In the genomic region with DNA sequence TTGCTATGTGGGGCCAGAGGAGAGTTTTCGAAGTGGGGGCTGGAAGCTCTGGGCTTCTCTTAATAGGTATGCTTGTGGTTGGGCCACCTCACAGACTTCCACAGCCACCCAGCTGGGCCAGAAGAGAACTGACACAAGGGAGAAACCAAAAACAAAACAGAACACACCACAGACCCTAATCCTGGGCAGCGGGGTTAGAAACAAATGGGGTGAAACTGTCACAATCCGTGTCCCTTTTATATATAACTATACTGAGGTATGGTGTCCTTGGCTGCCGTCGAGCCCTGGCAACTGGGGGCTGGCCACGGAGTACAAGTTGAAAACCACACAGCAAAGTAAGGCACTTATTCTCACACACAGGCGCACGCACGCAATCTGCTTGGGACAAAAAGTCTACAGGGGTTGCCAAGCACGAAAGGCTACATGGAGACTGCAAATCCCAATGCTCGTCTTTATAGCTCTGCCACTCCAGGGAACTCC, we compare ENCODE assay signal across 10 cellular contexts.
DNase-seq lines count a peak whose midpoint lies in the region; ATAC-seq and TF ChIP-seq lines count a peak whose summit lies in the region.
"Had no signal": no experiment of that assay in that cellular context is flagged by ENCODE, and none has a peak within 500 bp of the region (broad histone marks: within the 10 kb centered on the region; RNA-seq: fewer than 3 reads in every experiment).

No MANE protein-coding gene starts in this region.

- POLR2A ChIA-PET in HEK293 (lab: Yijun Ruan, JAX) = interaction anchor here (1.0 to 1.8 kb wide), 5 partner anchors 14 to 78 kb away, joined by 3 to 9 read pairs (median 3); partner anchors contain the start of genes EFHC1 and TRAM2

- H3K9me3 Mint-ChIP-seq in nephron = no peaks in the 10 kb centered on the region

- H3K4me1 ChIP-seq in HEK293 (ENCODE audit: control insufficient read depth, insufficient read depth, low read length) = peaks cover 12% of the 10 kb centered on the region

- CTCF ChIA-PET in HEK293 (lab: Yijun Ruan, JAX) = interaction anchor here (0.7 to 3.3 kb wide), 5 partner anchors 9 to 100 kb away, joined by 3 to 20 read pairs (median 7); no protein-coding TSS in a partner anchor

- H3K36me3 ChIP-seq in HEK293 (ENCODE audit: control insufficient read depth in 2 of 2, insufficient read depth in 1 of 2, low read length in 2 of 2) = peaks cover 0 to 12% of the 10 kb centered on the region in 2 experiments; a peak in 1 of 3 replicates

- H3K9me3 ChIP-seq in HEK293 (ENCODE audit: control insufficient read depth, insufficient read depth, low read depth, low read length) = no peaks in the 10 kb centered on the region

- peaks cover 23% of the 10 kb centered on the region for H3K4me1 Mint-ChIP-seq in nephron

- DNase-seq in NAMALWA (ENCODE audit: low spot score) (peak; percentile 13), NCI-H345 treated with DMSO at 0.1 percent for 48 hours (lab: John Stamatoyannopoulos, UW; ENCODE audit: unreplicated experiment) (no peak), activated gamma-delta T cell treated with Interleukin-2 at 50 U/mL for 16 hours (no peak)
- no peak for DNase-seq in stimulated activated CD8-positive, alpha-beta memory T cell treated with anti-CD3 and anti-CD28 coated beads, Interleukin-4, amount 100 ng/mL, for 48 hours
- DNase-seq: islet precursor cell had no signal

- peak; percentile 64 for ATAC-seq in GM18517 (IDR thresholded peaks at IDR 0.05; ENCODE audit: unreplicated experiment)
- ATAC-seq in HG02610 (IDR thresholded peaks at IDR 0.05; ENCODE audit: unreplicated experiment) = no peak

- no peaks in the 10 kb centered on the region for H3K27me3 Mint-ChIP-seq in nephron (ENCODE audit: low read depth)
- H3K27me3 Mint-ChIP-seq: activated naive CD8-positive, alpha-beta T cell had no signal

- peak overlapping the region in 2 of 3 experiments; percentile 22 to 24 for H3K27ac Mint-ChIP-seq in nephron
- H3K27ac Mint-ChIP-seq: activated naive CD8-positive, alpha-beta T cell had no signal

- H3K36me3 Mint-ChIP-seq in nephron (ENCODE audit: low read depth) = peaks cover 31% of the 10 kb centered on the region

- no peak overlapping the region for H3K4me3 ChIP-seq in HEK293 (ENCODE audit: low read depth, low read length)

- TF ChIP-seq CTCF in HEK293 (tag by site-specific recombination; IDR thresholded peaks at IDR 0.05) (no peak), nephron (IDR thresholded peaks at IDR 0.05; ENCODE audit: unreplicated experiment in 3 of 3) (no peak)

- no peak overlapping the region for H3K4me3 Mint-ChIP-seq in nephron
- H3K4me3 Mint-ChIP-seq: activated naive CD8-positive, alpha-beta T cell had no signal

- no peak overlapping the region for H3K27ac ChIP-seq in HEK293 (ENCODE audit: extremely low read depth, low read depth, low read length)

TF ChIP-seq in HEK293, 187 proteins besides CTCF, POLR2A, EP300 and RAD21:
- TF ChIP-seq, protein P1, sequence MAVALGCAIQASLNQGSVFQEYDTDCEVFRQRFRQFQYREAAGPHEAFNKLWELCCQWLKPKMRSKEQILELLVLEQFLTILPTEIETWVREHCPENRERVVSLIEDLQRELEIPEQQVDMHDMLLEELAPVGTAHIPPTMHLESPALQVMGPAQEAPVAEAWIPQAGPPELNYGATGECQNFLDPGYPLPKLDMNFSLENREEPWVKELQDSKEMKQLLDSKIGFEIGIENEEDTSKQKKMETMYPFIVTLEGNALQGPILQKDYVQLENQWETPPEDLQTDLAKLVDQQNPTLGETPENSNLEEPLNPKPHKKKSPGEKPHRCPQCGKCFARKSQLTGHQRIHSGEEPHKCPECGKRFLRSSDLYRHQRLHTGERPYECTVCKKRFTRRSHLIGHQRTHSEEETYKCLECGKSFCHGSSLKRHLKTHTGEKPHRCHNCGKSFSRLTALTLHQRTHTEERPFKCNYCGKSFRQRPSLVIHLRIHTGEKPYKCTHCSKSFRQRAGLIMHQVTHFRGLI (tag by site-specific recombination; IDR thresholded peaks at IDR 0.05) = peak; percentile 74
- no peak for TF ChIP-seq ZNF416 (tag by site-specific recombination; IDR thresholded peaks at IDR 0.05)
TF ChIP-seq in HEK293: peak in this region for 1.
